ENCODE assay signal across 1 cellular context in the genomic region with DNA sequence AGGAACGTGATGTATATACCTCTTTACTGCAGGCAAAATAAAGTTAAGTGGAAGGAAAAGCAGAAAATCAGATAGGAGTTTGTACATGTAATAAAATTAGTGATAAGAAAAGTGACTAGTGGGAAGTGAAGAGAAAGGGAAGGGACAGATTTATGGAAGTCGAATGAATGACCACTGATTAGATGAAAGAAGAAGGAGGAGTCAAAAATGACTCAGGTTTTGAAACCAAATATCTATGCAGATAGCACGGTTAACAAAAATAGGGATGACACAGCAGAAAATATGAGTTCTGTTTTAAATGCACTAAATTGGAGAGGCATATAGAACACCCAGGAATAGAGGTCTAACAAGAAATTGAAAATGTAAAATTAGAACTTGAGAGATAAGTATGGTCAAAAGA.
TF ChIP-seq lines count a peak whose summit lies in the region.

No MANE protein-coding gene starts in this region.

TF ChIP-seq in SK-N-SH, 30 proteins besides CTCF, POLR2A, EP300 and RAD21:
- TF ChIP-seq, protein P1, sequence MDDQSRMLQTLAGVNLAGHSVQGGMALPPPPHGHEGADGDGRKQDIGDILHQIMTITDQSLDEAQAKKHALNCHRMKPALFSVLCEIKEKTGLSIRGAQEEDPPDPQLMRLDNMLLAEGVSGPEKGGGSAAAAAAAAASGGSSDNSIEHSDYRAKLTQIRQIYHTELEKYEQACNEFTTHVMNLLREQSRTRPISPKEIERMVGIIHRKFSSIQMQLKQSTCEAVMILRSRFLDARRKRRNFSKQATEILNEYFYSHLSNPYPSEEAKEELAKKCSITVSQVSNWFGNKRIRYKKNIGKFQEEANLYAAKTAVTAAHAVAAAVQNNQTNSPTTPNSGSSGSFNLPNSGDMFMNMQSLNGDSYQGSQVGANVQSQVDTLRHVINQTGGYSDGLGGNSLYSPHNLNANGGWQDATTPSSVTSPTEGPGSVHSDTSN (IDR thresholded peaks at IDR 0.05) = peak; percentile 19; the same call in 1 of the 2 replicates
- TF ChIP-seq, protein P2, sequence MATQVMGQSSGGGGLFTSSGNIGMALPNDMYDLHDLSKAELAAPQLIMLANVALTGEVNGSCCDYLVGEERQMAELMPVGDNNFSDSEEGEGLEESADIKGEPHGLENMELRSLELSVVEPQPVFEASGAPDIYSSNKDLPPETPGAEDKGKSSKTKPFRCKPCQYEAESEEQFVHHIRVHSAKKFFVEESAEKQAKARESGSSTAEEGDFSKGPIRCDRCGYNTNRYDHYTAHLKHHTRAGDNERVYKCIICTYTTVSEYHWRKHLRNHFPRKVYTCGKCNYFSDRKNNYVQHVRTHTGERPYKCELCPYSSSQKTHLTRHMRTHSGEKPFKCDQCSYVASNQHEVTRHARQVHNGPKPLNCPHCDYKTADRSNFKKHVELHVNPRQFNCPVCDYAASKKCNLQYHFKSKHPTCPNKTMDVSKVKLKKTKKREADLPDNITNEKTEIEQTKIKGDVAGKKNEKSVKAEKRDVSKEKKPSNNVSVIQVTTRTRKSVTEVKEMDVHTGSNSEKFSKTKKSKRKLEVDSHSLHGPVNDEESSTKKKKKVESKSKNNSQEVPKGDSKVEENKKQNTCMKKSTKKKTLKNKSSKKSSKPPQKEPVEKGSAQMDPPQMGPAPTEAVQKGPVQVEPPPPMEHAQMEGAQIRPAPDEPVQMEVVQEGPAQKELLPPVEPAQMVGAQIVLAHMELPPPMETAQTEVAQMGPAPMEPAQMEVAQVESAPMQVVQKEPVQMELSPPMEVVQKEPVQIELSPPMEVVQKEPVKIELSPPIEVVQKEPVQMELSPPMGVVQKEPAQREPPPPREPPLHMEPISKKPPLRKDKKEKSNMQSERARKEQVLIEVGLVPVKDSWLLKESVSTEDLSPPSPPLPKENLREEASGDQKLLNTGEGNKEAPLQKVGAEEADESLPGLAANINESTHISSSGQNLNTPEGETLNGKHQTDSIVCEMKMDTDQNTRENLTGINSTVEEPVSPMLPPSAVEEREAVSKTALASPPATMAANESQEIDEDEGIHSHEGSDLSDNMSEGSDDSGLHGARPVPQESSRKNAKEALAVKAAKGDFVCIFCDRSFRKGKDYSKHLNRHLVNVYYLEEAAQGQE (IDR thresholded peaks at IDR 0.05; ENCODE audit: low read depth, low read length) = no peak
